15 cellular contexts compared by ENCODE assay signal in genomic region chr12:49702676-49703228, GRCh38. TPM values are rescaled to one million over a fixed set of nuclear protein-coding genes. Genes with fewer than 3 reads are reported as not detected.
DNase-seq lines count a peak whose midpoint lies in the region; ATAC-seq and TF ChIP-seq lines count a peak whose summit lies in the region.
"Had no signal": no experiment of that assay in that cellular context is flagged by ENCODE, and none has a peak within 500 bp of the region (broad histone marks: within the 10 kb centered on the region; RNA-seq: fewer than 3 reads in every experiment).

No MANE protein-coding gene starts in this region.

- H3K36me3 Mint-ChIP-seq in activated CD4-positive, alpha-beta memory T cell treated with anti-CD3 and anti-CD28 coated beads for 36 hours = no peaks in the 10 kb centered on the region
- H3K36me3 Mint-ChIP-seq in activated CD4-positive, alpha-beta memory T cell treated with anti-CD3 and anti-CD28 coated beads, Interleukin-2, amount 10 ng/mL, durations not matched to agents 7 days and 5 days (ENCODE audit: low read depth) = peaks cover 7% of the 10 kb centered on the region
- no peaks in the 10 kb centered on the region for H3K36me3 Mint-ChIP-seq in WTC11

- POLR2A ChIA-PET in activated CD4-positive, alpha-beta memory T cell treated with anti-CD3 and anti-CD28 coated beads for 36 hours (lab: Charles Lee) = interaction anchor here (0.7 to 5.3 kb wide), 10 partner anchors 12 to 140 kb away, joined by 3 to 33 read pairs (median 4); partner anchors contain the start of genes BCDIN3D, PRPF40B and TMBIM6
- POLR2A ChIA-PET in activated CD4-positive, alpha-beta memory T cell treated with anti-CD3 and anti-CD28 coated beads, Interleukin-2, amount 10 ng/mL, durations not matched to agents 7 days and 5 days (lab: Charles Lee) = interaction anchor here (1.4 to 6.0 kb wide), 8 partner anchors 30 to 336 kb away, joined by 3 to 72 read pairs (median 9); partner anchors contain the start of genes BCDIN3D, PRPF40B, SPATS2 and TMBIM6
- POLR2A ChIA-PET in WTC11 (lab: Charles Lee) = interaction anchor here (1.2 to 1.7 kb wide), 2 partner anchors 29 to 62 kb away, joined by 3 read pairs; no protein-coding TSS in a partner anchor

- H3K36me3 ChIP-seq in subcutaneous abdominal adipose tissue (ENCODE audit: control insufficient read depth in 5 of 5, insufficient read depth in 5 of 5, low read length in 5 of 5) = no peaks in the 10 kb centered on the region
- H3K36me3 ChIP-seq: adrenal gland had no signal

- peaks cover 65% of the 10 kb centered on the region for H3K4me1 Mint-ChIP-seq in activated CD4-positive, alpha-beta memory T cell treated with anti-CD3 and anti-CD28 coated beads for 36 hours (ENCODE audit: low read depth)
- peaks cover 64% of the 10 kb centered on the region for H3K4me1 Mint-ChIP-seq in activated CD4-positive, alpha-beta memory T cell treated with anti-CD3 and anti-CD28 coated beads, Interleukin-2, amount 10 ng/mL, durations not matched to agents 7 days and 5 days
- H3K4me1 Mint-ChIP-seq in WTC11 = peaks cover 65% of the 10 kb centered on the region

- H3K27me3 Mint-ChIP-seq in activated CD4-positive, alpha-beta memory T cell treated with anti-CD3 and anti-CD28 coated beads for 36 hours = no peaks in the 10 kb centered on the region
- peaks cover 3% of the 10 kb centered on the region for H3K27me3 Mint-ChIP-seq in activated CD4-positive, alpha-beta memory T cell treated with anti-CD3 and anti-CD28 coated beads, Interleukin-2, amount 10 ng/mL, durations not matched to agents 7 days and 5 days
- H3K27me3 Mint-ChIP-seq in WTC11 (ENCODE audit: low read depth) = peaks cover 3% of the 10 kb centered on the region

- no peak overlapping the region for H3K4me3 ChIP-seq in subcutaneous abdominal adipose tissue (ENCODE audit: low read depth in 1 of 5, low read length in 5 of 5)
- H3K4me3 ChIP-seq: A549, adrenal gland had no signal

- DNase-seq in activated CD4-positive, alpha-beta memory T cell treated with anti-CD3 and anti-CD28 coated beads for 36 hours = no peak
- DNase-seq in activated CD4-positive, alpha-beta memory T cell treated with anti-CD3 and anti-CD28 coated beads, Interleukin-2, amount 10 ng/mL, durations not matched to agents 7 days and 5 days = no peak
- DNase-seq in WTC11 (ENCODE audit: low spot score) = no peak
- DNase-seq in left kidney (ENCODE audit: low read depth, low spot score) = peak; percentile 27
- no peak for DNase-seq in foreskin melanocyte
- DNase-seq: activated CD4-positive, alpha-beta T cell treated with anti-CD3 and anti-CD28 coated beads, Interleukin-2, amount 10 ng/mL, durations not matched to agents 7 days and 5 days; NCI-H2227 treated with DMSO at 0.1 percent for 48 hours; occipital lobe; SIG-M5 had no signal

- peak overlapping the region; percentile 7 for H3K27ac Mint-ChIP-seq in activated CD4-positive, alpha-beta memory T cell treated with anti-CD3 and anti-CD28 coated beads for 36 hours
- H3K27ac Mint-ChIP-seq in activated CD4-positive, alpha-beta memory T cell treated with anti-CD3 and anti-CD28 coated beads, Interleukin-2, amount 10 ng/mL, durations not matched to agents 7 days and 5 days = no peak overlapping the region
- peak overlapping the region; percentile 46 for H3K27ac Mint-ChIP-seq in WTC11
- H3K27ac Mint-ChIP-seq: activated CD4-positive, alpha-beta T cell treated with anti-CD3 and anti-CD28 coated beads, Interleukin-2, amount 10 ng/mL, durations not matched to agents 7 days and 5 days had no signal

- no peak overlapping the region for H3K4me3 Mint-ChIP-seq in activated CD4-positive, alpha-beta memory T cell treated with anti-CD3 and anti-CD28 coated beads for 36 hours
- H3K4me3 Mint-ChIP-seq in activated CD4-positive, alpha-beta memory T cell treated with anti-CD3 and anti-CD28 coated beads, Interleukin-2, amount 10 ng/mL, durations not matched to agents 7 days and 5 days = no peak overlapping the region
- H3K4me3 Mint-ChIP-seq in WTC11 = no peak overlapping the region
- H3K4me3 Mint-ChIP-seq: activated CD4-positive, alpha-beta T cell treated with anti-CD3 and anti-CD28 coated beads, Interleukin-2, amount 10 ng/mL, durations not matched to agents 7 days and 5 days had no signal

- H3K27ac ChIP-seq in subcutaneous abdominal adipose tissue (ENCODE audit: low read depth, low read length) = peak overlapping the region; percentile 54
- H3K27ac ChIP-seq: A549, epithelial cell of prostate had no signal

- H3K4me1 ChIP-seq in subcutaneous abdominal adipose tissue (ENCODE audit: control insufficient read depth in 5 of 5, insufficient read depth in 5 of 5, low read length in 5 of 5) = peaks cover 19 to 67% (median 50%) of the 10 kb centered on the region in 5 donors

- intact Hi-C loops in activated CD4-positive, alpha-beta memory T cell treated with anti-CD3 and anti-CD28 coated beads for 36 hours (cut with micrococcal nuclease) = loop anchor here (1.0 kb wide), 1 partner anchor 39 kb away; no protein-coding TSS in a partner anchor

- no peak for TF ChIP-seq CTCF in WTC11 (IDR thresholded peaks at IDR 0.05)

- H3K9me3 Mint-ChIP-seq in activated CD4-positive, alpha-beta memory T cell treated with anti-CD3 and anti-CD28 coated beads for 36 hours = no peaks in the 10 kb centered on the region
- H3K9me3 Mint-ChIP-seq in activated CD4-positive, alpha-beta memory T cell treated with anti-CD3 and anti-CD28 coated beads, Interleukin-2, amount 10 ng/mL, durations not matched to agents 7 days and 5 days = no peaks in the 10 kb centered on the region
- no peaks in the 10 kb centered on the region for H3K9me3 Mint-ChIP-seq in WTC11
- H3K9me3 Mint-ChIP-seq: activated CD4-positive, alpha-beta T cell treated with anti-CD3 and anti-CD28 coated beads, Interleukin-2, amount 10 ng/mL, durations not matched to agents 7 days and 5 days had no signal

- peaks cover 0 to 7% (median 0%) of the 10 kb centered on the region in 5 donors for H3K27me3 ChIP-seq in subcutaneous abdominal adipose tissue (ENCODE audit: control insufficient read depth in 5 of 5, insufficient read depth in 4 of 5, low read length in 5 of 5)
- H3K27me3 ChIP-seq: adrenal gland had no signal

- CTCF ChIA-PET in activated CD4-positive, alpha-beta memory T cell treated with anti-CD3 and anti-CD28 coated beads for 36 hours (lab: Charles Lee) = interaction anchor here (1.0 to 12.1 kb wide), 9 partner anchors 19 to 344 kb away, joined by 3 to 281 read pairs (median 8); partner anchors contain the start of genes PRPF40B and TMBIM6
- CTCF ChIA-PET in activated CD4-positive, alpha-beta memory T cell treated with anti-CD3 and anti-CD28 coated beads, Interleukin-2, amount 10 ng/mL, durations not matched to agents 7 days and 5 days (lab: Charles Lee) = interaction anchor here (0.6 to 13.4 kb wide), 7 partner anchors 10 to 149 kb away, joined by 4 to 372 read pairs (median 6); partner anchors contain the start of genes PRPF40B and TMBIM6
- CTCF ChIA-PET in WTC11 (lab: Charles Lee) = interaction anchor here (0.9 to 6.3 kb wide), 7 partner anchors 12 to 79 kb away, joined by 3 to 33 read pairs (median 4); partner anchors contain the start of genes PRPF40B and TMBIM6

- peak overlapping the region in 1 of 5 donors; percentile 48 for H3K9ac ChIP-seq in subcutaneous abdominal adipose tissue (ENCODE audit: low read length in 5 of 5)

- no peak for ATAC-seq in WTC11
- ATAC-seq in GM21515 (IDR thresholded peaks at IDR 0.05; ENCODE audit: unreplicated experiment) = no peak
- no peak for ATAC-seq in HG03135 (IDR thresholded peaks at IDR 0.05; ENCODE audit: unreplicated experiment)
- ATAC-seq: A549 had no signal

- no peaks in the 10 kb centered on the region for H3K9me3 ChIP-seq in subcutaneous abdominal adipose tissue (ENCODE audit: control insufficient read depth in 5 of 5, low read length in 5 of 5)
- H3K9me3 ChIP-seq: adrenal gland had no signal

TF ChIP-seq in WTC11, 78 proteins besides CTCF, POLR2A, EP300 and RAD21 (continues in another document):
- TF ChIP-seq CREB1 (CRISPR knock-in tag; IDR thresholded peaks at IDR 0.05) (no peak), AFF4 (CRISPR knock-in tag; IDR thresholded peaks at IDR 0.05; ENCODE audit: borderline replicate concordance) (no peak), PRRX2 (CRISPR knock-in tag; IDR thresholded peaks at IDR 0.05) (no peak), ZNF396 (CRISPR knock-in tag; IDR thresholded peaks at IDR 0.05; ENCODE audit: borderline replicate concordance) (no peak), SMAD3 (CRISPR knock-in tag; IDR thresholded peaks at IDR 0.05; ENCODE audit: borderline replicate concordance) (no peak)

RNA-seq across cellular contexts. Expression of gene FMNL3, which starts 4.5 kb away (rescaled TPM):
- 10 to 100 TPM; 31.2 to 31.9 TPM for total RNA-seq in activated CD4-positive, alpha-beta memory T cell treated with anti-CD3 and anti-CD28 coated beads for 36 hours
- 10 to 100 TPM; 34.7 to 34.9 TPM for total RNA-seq in activated CD4-positive, alpha-beta memory T cell treated with anti-CD3 and anti-CD28 coated beads, Interleukin-2, amount 10 ng/mL, durations not matched to agents 7 days and 5 days
- 15.2 to 19.3 TPM (median 15.6 TPM) in 3 replicates for total RNA-seq in WTC11 (2021)

RNA-seq across cellular contexts. Expression of gene TMBIM6, which starts 38.6 kb away (rescaled TPM):
- 100 to 1,000 TPM; 481 to 486 TPM for total RNA-seq in activated CD4-positive, alpha-beta memory T cell treated with anti-CD3 and anti-CD28 coated beads for 36 hours
- total RNA-seq in activated CD4-positive, alpha-beta memory T cell treated with anti-CD3 and anti-CD28 coated beads, Interleukin-2, amount 10 ng/mL, durations not matched to agents 7 days and 5 days = 100 to 1,000 TPM; 600 to 613 TPM
- total RNA-seq in WTC11 (2021) = 402 to 417 TPM (median 412 TPM) in 3 replicates
